8 cellular contexts compared by ENCODE assay signal in genomic region chr13:40776681-40777165, GRCh38. TPM values are rescaled to one million over a fixed set of nuclear protein-coding genes. Genes with fewer than 3 reads are reported as not detected.
DNase-seq lines count a peak whose midpoint lies in the region; ATAC-seq and TF ChIP-seq lines count a peak whose summit lies in the region.

No MANE protein-coding gene starts in this region.

- no peaks in the 10 kb centered on the region for H3K9me3 Mint-ChIP-seq in memory B cell
- no peaks in the 10 kb centered on the region for H3K9me3 Mint-ChIP-seq in type B pancreatic cell

- DNase-seq in SK-MEL-5 (ENCODE audit: low read depth, low spot score) (peak; percentile 23), memory B cell (ENCODE audit: low spot score in 2 of 2) (no peak), type B pancreatic cell (ENCODE audit: extremely low spot score, unreplicated experiment) (no peak), nucleus accumbens (lab: John Stamatoyannopoulos, UW) (no peak), occipital lobe (lab: John Stamatoyannopoulos, UW) (no peak)
- DNase-seq in activated naive CD4-positive, alpha-beta T cell treated with Interleukin-2 at 50 U/mL for 16 hours, result peak; percentile 67

- H3K4me3 Mint-ChIP-seq in memory B cell, result peak overlapping the region; percentile 55
- H3K4me3 Mint-ChIP-seq in type B pancreatic cell, result no peak overlapping the region

- H3K36me3 Mint-ChIP-seq in memory B cell (no peaks in the 10 kb centered on the region), type B pancreatic cell (no peaks in the 10 kb centered on the region)

- H3K27ac Mint-ChIP-seq in memory B cell (peak overlapping the region; percentile 37), type B pancreatic cell (peak overlapping the region; percentile 26)

- H3K27me3 Mint-ChIP-seq in memory B cell, result no peaks in the 10 kb centered on the region
- no peaks in the 10 kb centered on the region for H3K27me3 Mint-ChIP-seq in type B pancreatic cell

- TF ChIP-seq CTCF in type B pancreatic cell (conservative IDR thresholded peaks at IDR 0.05), result no peak

- ATAC-seq in GM18868 (IDR thresholded peaks at IDR 0.05; ENCODE audit: unreplicated experiment), result peak; percentile 65
- ATAC-seq in HG03060 (IDR thresholded peaks at IDR 0.05; ENCODE audit: low read depth, unreplicated experiment), result peak; percentile 22
- ATAC-seq in memory B cell (ENCODE audit: low read depth), result peak; percentile 58

- H3K4me1 Mint-ChIP-seq in memory B cell, result peaks cover 16% of the 10 kb centered on the region
- peaks cover 9% of the 10 kb centered on the region for H3K4me1 Mint-ChIP-seq in type B pancreatic cell (ENCODE audit: unreplicated experiment)

- in situ Hi-C loops in SK-MEL-5 (cut with HindIII; ENCODE audit: low pct_unique_long_range_greater_than_20kb, low sequenced_read_pairs), result no loop called here

RNA-seq across cellular contexts. Expression of gene MRPS31, which starts 5.7 kb away (rescaled TPM):
- total RNA-seq in SK-MEL-5 (2014; rRNA removed; shearing (Covaris generic)), result 36.0 and 36.4 TPM in 2 replicates
- polyA plus RNA-seq in SK-MEL-5 (2015; cell fraction: cytosol; rRNA removed), result 22.8 and 26.2 TPM in 2 replicates
- polyA plus RNA-seq in SK-MEL-5 (2015; cell fraction: nucleus; rRNA removed), result 27.9 and 33.4 TPM in 2 replicates
- total RNA-seq in type B pancreatic cell (ENCODE audit: low replicate concordance) (26.7 and 33.6 TPM in 2 replicates), occipital lobe (30.9 TPM)

RNA-seq across cellular contexts. Expression of gene SLC25A15, which starts 12.7 kb away (rescaled TPM):
- total RNA-seq in SK-MEL-5 (2014; rRNA removed; shearing (Covaris generic)), result 34.9 and 39.0 TPM in 2 replicates
- polyA plus RNA-seq in SK-MEL-5 (2015; cell fraction: cytosol; rRNA removed), result 35.5 and 48.1 TPM in 2 replicates
- 18.6 and 37.3 TPM in 2 replicates for polyA plus RNA-seq in SK-MEL-5 (2015; cell fraction: nucleus; rRNA removed)
- total RNA-seq in type B pancreatic cell (ENCODE audit: low replicate concordance) (12.2 and 18.6 TPM in 2 replicates), occipital lobe (21.1 TPM)

Comparison
In these comparisons a context has a peak if more than half of its experiments do, and no peak if none do; other contexts are left out.
1. DNase-seq: peak in SK-MEL-5 (single experiment) and activated naive CD4-positive, alpha-beta T cell treated with Interleukin-2 at 50 U/mL for 16 hours (single experiment); none in memory B cell (0 of 2), type B pancreatic cell (single experiment), nucleus accumbens (0 of 56) and occipital lobe (single experiment).
2. Peak in every context shown above with its lines, with median percentiles within 50 percentile points of each other: ATAC-seq.